Comparison of ENCODE assay signal across 8 cellular contexts in the genomic region with DNA sequence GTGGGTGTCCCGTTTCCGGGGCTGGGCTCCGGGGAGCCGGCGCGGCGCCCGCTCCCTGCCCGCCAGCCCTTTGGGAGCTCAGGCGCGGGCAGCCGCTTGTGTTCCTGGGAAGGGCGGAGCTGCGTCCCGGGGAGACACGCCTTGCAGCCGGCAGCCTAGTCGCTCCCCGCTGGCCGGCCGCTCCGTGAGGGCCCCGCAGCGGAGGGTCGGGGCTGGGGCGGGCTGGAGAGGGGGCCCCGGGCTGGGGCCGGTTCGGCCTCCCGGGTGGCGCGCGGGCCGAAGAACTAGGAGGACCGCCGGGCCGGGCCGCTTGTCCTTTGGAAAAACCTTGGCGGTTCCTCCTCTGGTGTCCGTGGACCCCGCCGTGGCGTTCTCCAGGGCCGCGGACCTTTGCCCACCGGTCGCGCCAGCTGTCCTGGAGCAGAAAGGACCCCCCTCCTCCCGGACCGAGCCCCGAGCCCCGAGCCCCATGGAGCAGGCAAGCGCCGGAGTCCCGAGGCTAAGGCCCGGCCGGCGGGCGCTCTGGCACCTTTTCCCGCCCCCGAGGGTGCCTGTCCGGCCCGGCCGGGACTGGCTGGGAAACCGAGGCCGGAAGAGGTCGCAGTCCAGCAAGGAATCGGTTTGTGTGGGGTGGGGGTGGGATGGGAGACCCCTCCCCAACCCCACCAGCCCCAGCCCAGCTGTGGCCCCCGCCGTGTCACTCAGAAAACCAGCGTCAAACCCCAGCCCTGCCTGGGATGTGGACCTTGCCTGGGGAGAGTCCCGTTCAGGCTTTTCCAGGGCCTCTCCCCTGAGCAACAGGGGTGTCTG. TPM values are rescaled to one million over a fixed set of nuclear protein-coding genes. Genes with fewer than 3 reads are reported as not detected.
A peak's percentile ranks its signal among the peaks of the same experiment; 100 is the strongest.
DNase-seq lines count a peak whose midpoint lies in the region; ATAC-seq and TF ChIP-seq lines count a peak whose summit lies in the region.

No MANE protein-coding gene starts in this region.

- peaks cover 0 to 56% of the 10 kb centered on the region in 2 donors for H3K27me3 ChIP-seq in left lung

- ATAC-seq in GM18498 (IDR thresholded peaks at IDR 0.05; ENCODE audit: unreplicated experiment): peak; percentile 56
- ATAC-seq in left lung: peak; percentile 96
- no peak for ATAC-seq in HG03378 (IDR thresholded peaks at IDR 0.05; ENCODE audit: unreplicated experiment)

- H3K27me3 Mint-ChIP-seq in chondrocyte (ENCODE audit: low read depth): peaks cover 40% of the 10 kb centered on the region

- H3K27ac Mint-ChIP-seq in chondrocyte (ENCODE audit: unreplicated experiment): no peak overlapping the region

- no peaks in the 10 kb centered on the region for H3K9me3 ChIP-seq in left lung

- no peaks in the 10 kb centered on the region for H3K36me3 Mint-ChIP-seq in chondrocyte (ENCODE audit: low read depth)

- peaks cover 15% of the 10 kb centered on the region for H3K4me1 Mint-ChIP-seq in chondrocyte (ENCODE audit: low read depth)

- peak overlapping the region; percentile 59 to 71 for H3K4me3 ChIP-seq in left lung

- H3K9me3 Mint-ChIP-seq in chondrocyte (ENCODE audit: low read depth): no peaks in the 10 kb centered on the region

- DNase-seq in AG09319 (ENCODE audit: extremely low read depth, low read depth): peak; percentile 18
- peak; percentile 57 for DNase-seq in NCI-H460 (ENCODE audit: extremely low read depth, low read depth)
- peak; percentile 98 for DNase-seq in chondrocyte (ENCODE audit: low spot score)
- peak; percentile 73 to 98 for DNase-seq in left lung
- peak; percentile 34 for DNase-seq in stromal cell of bone marrow (ENCODE audit: low read depth)
- no peak for DNase-seq in effector CD8-positive, alpha-beta T cell (lab: John Stamatoyannopoulos, UW)

- intact Hi-C loops in left lung (cut with DNase I): no loop called here

- peaks cover 0 to 47% of the 10 kb centered on the region in 2 donors for H3K4me1 ChIP-seq in left lung

- H3K27ac ChIP-seq in left lung: peak overlapping the region in 1 of 2 donors; percentile 82

- H3K36me3 ChIP-seq in left lung: no peaks in the 10 kb centered on the region

- peak overlapping the region; percentile 80 for H3K4me3 Mint-ChIP-seq in chondrocyte (ENCODE audit: unreplicated experiment)

- TF ChIP-seq CTCF in AG09319 (IDR thresholded peaks at IDR 0.05; ENCODE audit: low read depth, low read length) (no peak; the same call in 1 of the 2 replicates), chondrocyte (IDR thresholded peaks at IDR 0.05) (peak; percentile 61), left lung (IDR thresholded peaks at IDR 0.05) (no peak)

RNA-seq across cellular contexts. Expression of gene TBC1D3B, which starts 6.8 kb away (rescaled TPM):
- total RNA-seq in NCI-H460 (2014; rRNA removed; shearing (Covaris generic)): 0.58 and 0.97 TPM in 2 replicates
- polyA plus RNA-seq in NCI-H460 (2014; cell fraction: nucleus; rRNA removed): 4.3 and 16.0 TPM in 2 replicates
- total RNA-seq in chondrocyte: 4.6 to 8.4 TPM (median 6.2 TPM) in 3 replicates
- total RNA-seq in left lung: 1 to 10 TPM; 6.7 to 8.8 TPM

RNA-seq across cellular contexts. Expression of gene CCL3L1, which starts 13.4 kb away (rescaled TPM):
- total RNA-seq in NCI-H460 (2014; rRNA removed; shearing (Covaris generic)): not detected in 2 replicates
- polyA plus RNA-seq in NCI-H460 (2014; cell fraction: nucleus; rRNA removed): not detected in 2 replicates
- total RNA-seq in chondrocyte (not detected in 3 replicates), left lung (10 to 100 TPM in 1 of 2 donors, under 1 TPM in 1; 0.38 to 11.7 TPM)

RNA-seq across cellular contexts. Expression of gene CCL4L2, which starts 27.7 kb away (rescaled TPM):
- total RNA-seq in NCI-H460 (2014; rRNA removed; shearing (Covaris generic)): not detected in 2 replicates
- polyA plus RNA-seq in NCI-H460 (2014; cell fraction: nucleus; rRNA removed): not detected in 2 replicates
- total RNA-seq in chondrocyte (not detected in 3 replicates), left lung (10 to 100 TPM in 1 of 2 donors, 1 to 10 TPM in 1; 1.9 to 37.6 TPM)
